15 cellular contexts compared by ENCODE assay signal in the genomic region with DNA sequence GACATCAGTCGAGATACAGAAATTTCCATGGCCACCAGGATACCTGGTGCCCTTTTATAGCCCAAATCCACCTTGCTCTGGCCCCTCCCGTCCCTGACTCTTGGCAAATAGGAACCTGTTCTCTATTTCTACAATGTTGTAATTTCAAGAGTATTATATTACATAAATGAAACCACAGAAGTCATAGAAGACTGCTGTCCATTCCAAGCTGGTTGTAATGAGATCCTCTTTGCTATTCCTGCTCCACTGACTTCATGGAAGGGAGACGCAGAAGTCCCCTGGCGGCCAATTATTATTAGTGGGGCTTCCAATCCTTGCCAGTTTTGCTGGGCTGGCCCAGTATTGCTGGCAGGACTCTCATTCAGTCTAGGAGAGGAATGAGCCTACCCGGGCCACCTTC. TPM values are rescaled to one million over a fixed set of nuclear protein-coding genes. Genes with fewer than 3 reads are reported as not detected.
DNase-seq lines count a peak whose midpoint lies in the region; ATAC-seq and TF ChIP-seq lines count a peak whose summit lies in the region.
"Had no signal": no experiment of that assay in that cellular context is flagged by ENCODE, and none has a peak within 500 bp of the region (broad histone marks: within the 10 kb centered on the region; RNA-seq: fewer than 3 reads in every experiment).

No MANE protein-coding gene starts in this region.

- no peaks in the 10 kb centered on the region for H3K9me3 ChIP-seq in psoas muscle
- H3K9me3 ChIP-seq: body of pancreas, vagina had no signal

- H3K27me3 ChIP-seq in psoas muscle (ENCODE audit: insufficient read depth in 3 of 3, low read length in 2 of 3) = no peaks in the 10 kb centered on the region
- H3K27me3 ChIP-seq: body of pancreas, vagina had no signal

- peak; percentile 49 for TF ChIP-seq CTCF in psoas muscle (IDR thresholded peaks at IDR 0.05)

- peaks cover 46% of the 10 kb centered on the region for H3K4me1 ChIP-seq in psoas muscle
- H3K4me1 ChIP-seq: vagina had no signal

- H3K36me3 ChIP-seq in psoas muscle (ENCODE audit: insufficient read depth in 1 of 2, low read depth in 1 of 2) = peaks cover 5 to 18% of the 10 kb centered on the region in 2 donors

- peak overlapping the region; percentile 83 for H3K27ac ChIP-seq in psoas muscle
- H3K27ac ChIP-seq: body of pancreas, vagina had no signal

- no peak overlapping the region for H3K4me3 ChIP-seq in psoas muscle
- H3K4me3 ChIP-seq: body of pancreas, vagina had no signal

- ATAC-seq in psoas muscle = peak; percentile 97 to 99 (median 97)
- ATAC-seq in HG03469 (IDR thresholded peaks at IDR 0.05; ENCODE audit: unreplicated experiment) = no peak
- ATAC-seq: body of pancreas had no signal

- DNase-seq in GM03348 (ENCODE audit: low spot score) = peak; percentile 8
- DNase-seq in NCI-H2107 (lab: John Stamatoyannopoulos, UW) = peak; percentile 37
- DNase-seq in fibroblast of peridontal ligament (ENCODE audit: extremely low read depth) = peak; percentile 28
- peak; percentile 57 to 78 for DNase-seq in psoas muscle
- no peak for DNase-seq in pons (ENCODE audit: low spot score)
- no peak for DNase-seq in GOT3 (lab: John Stamatoyannopoulos, UW)
- DNase-seq: activated CD4-positive, alpha-beta T cell treated with anti-CD3 and anti-CD28 coated beads for 1 hour; activated gamma-delta T cell treated with Interleukin-2 at 50 U/mL for 16 hours; body of pancreas; effector CD4-positive, alpha-beta T cell; NCI-H774; stimulated activated naive CD4-positive, alpha-beta T cell; T-helper 2 cell had no signal

- intact Hi-C loops in psoas muscle (cut with DNase I) = loop anchor here in 1 of 2 donors (2.0 kb wide), 1 partner anchor 26 kb away; the partner anchor contains the start of gene DCP1A

- WGBS in psoas muscle, 3 donors = 25 to 42% (median 34%) methylated on average over 5 of the region's 5 CpGs

RNA-seq across cellular contexts. Expression of gene DCP1A, which starts 26.6 kb away (rescaled TPM):
- total RNA-seq in psoas muscle = 10 to 100 TPM; 16.2 to 19.3 (median 17.7) TPM
- 10 to 100 TPM in 1 of 3 donors, 1 to 10 TPM in 2; 4.8 to 11.1 (median 8.7) TPM for polyA plus RNA-seq in psoas muscle

Comparison
In these comparisons a context has a peak if more than half of its experiments do, and no peak if none do; other contexts are left out.
1. DNase-seq: peak in GM03348 (single experiment), NCI-H2107 (single experiment), fibroblast of peridontal ligament (single experiment) and psoas muscle (2 of 2); none in pons (single experiment) and GOT3 (single experiment).